Comparison of ENCODE assay signal across 21 cellular contexts in the genomic region with DNA sequence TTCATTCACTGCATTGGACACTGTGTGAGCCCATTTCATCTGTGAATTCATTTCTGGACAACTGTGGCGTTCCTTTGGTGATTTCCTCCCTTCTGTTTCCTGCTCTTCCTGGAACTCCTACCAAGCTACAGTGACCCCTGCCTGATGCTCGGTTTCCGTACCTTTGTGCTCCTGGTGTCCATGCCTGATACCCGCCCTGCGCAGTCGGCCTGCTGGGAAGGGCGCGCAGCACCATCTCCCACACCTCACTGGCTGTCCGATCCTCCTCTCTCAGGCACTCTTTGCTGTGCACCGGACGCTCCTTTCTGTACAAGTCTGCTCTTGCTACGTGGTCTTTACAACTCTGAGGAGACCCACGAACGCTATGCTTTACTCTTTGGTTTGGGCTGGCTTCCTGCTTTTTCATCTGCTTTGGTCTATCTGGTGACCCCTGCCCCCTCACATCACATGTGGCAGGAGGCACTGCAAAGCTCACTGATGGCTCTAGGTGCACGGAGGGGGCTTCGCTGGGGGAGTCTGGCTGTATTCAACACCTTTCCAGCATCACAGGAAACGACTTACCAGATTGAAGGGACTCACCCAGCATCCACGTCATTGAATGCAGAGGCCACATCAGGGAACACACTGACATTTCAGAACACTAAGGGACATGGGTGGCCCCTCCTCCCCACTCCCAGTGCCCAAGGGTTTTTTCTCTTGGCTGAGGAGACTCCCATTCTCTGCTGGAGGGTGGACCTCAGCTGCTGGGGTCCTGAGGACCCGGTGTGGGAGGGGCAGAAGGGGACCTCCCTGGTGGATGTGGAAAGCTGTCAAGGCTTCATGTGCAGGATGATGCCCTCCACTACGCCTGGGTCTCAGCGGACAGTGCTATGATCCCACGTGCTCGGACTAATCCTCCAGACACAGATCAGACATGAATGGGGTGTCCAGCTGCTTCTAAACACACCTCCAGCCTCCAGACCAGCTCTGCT. TPM values are rescaled to one million over a fixed set of nuclear protein-coding genes. Genes with fewer than 3 reads are reported as not detected.
DNase-seq lines count a peak whose midpoint lies in the region; ATAC-seq and TF ChIP-seq lines count a peak whose summit lies in the region.
"Had no signal": no experiment of that assay in that cellular context is flagged by ENCODE, and none has a peak within 500 bp of the region (broad histone marks: within the 10 kb centered on the region; RNA-seq: fewer than 3 reads in every experiment).

No MANE protein-coding gene starts in this region.

- DNase-seq in SK-N-SH (peak; percentile 17), T-cell (no peak), glutamatergic neuron (no peak), osteoblast (ENCODE audit: insufficient read length, low spot score, missing footprints) (peak; percentile 68), retina (no peak), hippocampal formation (lab: John Stamatoyannopoulos, UW) (no peak)
- DNase-seq: activated CD4-positive, alpha-beta memory T cell treated with anti-CD3 and anti-CD28 coated beads, Interleukin-2, amount 10 ng/mL, durations not matched to agents 7 days and 5 days; adrenal gland; DMS53; NCI-H1048; NCI-H2081 treated with DMSO at 0.1 percent for 48 hours; PC-3; stimulated activated naive B cell treated with anti-CD40 and anti-IgM and Interleukin-4, amounts not matched to agents 10 μg/mL and 1 μg/mL and 100 μg/mL, for 72 hours; trophoblast cell had no signal

- peaks cover 4% of the 10 kb centered on the region for H3F3A ChIP-seq in SK-N-SH (replicated peaks; ENCODE audit: insufficient read depth)

- H3K27ac ChIP-seq in SK-N-SH (ENCODE audit: low read depth in 2 of 2, low read length in 1 of 2), result no peak overlapping the region; a peak in 1 of 4 replicates
- H3K27ac ChIP-seq in osteoblast (ENCODE audit: low read depth, low read length), result no peak overlapping the region
- H3K27ac ChIP-seq: 22Rv1, adrenal gland, KMS-11 had no signal

- no peak for ATAC-seq in SK-N-SH treated with all-trans-retinoic acid at 6 μM for 48 hours
- no peak for ATAC-seq in T-cell (replicated peaks in 1 of 4)
- ATAC-seq in GM21381 (IDR thresholded peaks at IDR 0.05; ENCODE audit: unreplicated experiment), result no peak
- ATAC-seq: PC-3; stimulated activated naive B cell treated with anti-CD40 and anti-IgM and Interleukin-4, amounts not matched to agents 10 μg/mL and 1 μg/mL and 100 μg/mL, for 72 hours had no signal

- no peak overlapping the region for H3K4me3 ChIP-seq in SK-N-SH (ENCODE audit: low read depth in 2 of 2, low read length in 1 of 2)
- H3K4me3 ChIP-seq in osteoblast (ENCODE audit: insufficient read depth, low read length), result no peak overlapping the region
- H3K4me3 ChIP-seq: adrenal gland had no signal

- no peaks in the 10 kb centered on the region for H3K27me3 Mint-ChIP-seq in T-cell
- H3K27me3 Mint-ChIP-seq in glutamatergic neuron (ENCODE audit: unreplicated experiment), result peaks cover 10% of the 10 kb centered on the region
- H3K27me3 Mint-ChIP-seq: activated CD4-positive, alpha-beta memory T cell treated with anti-CD3 and anti-CD28 coated beads, Interleukin-2, amount 10 ng/mL, durations not matched to agents 7 days and 5 days; progenitor cell of endocrine pancreas; stimulated activated naive B cell treated with anti-CD40 and anti-IgM and Interleukin-4, amounts not matched to agents 10 μg/mL and 1 μg/mL and 100 μg/mL, for 72 hours had no signal

- peaks cover 65 to 82% (median 74%) of the 10 kb centered on the region in 3 donors for H3K4me1 Mint-ChIP-seq in T-cell
- peaks cover 47% of the 10 kb centered on the region for H3K4me1 Mint-ChIP-seq in glutamatergic neuron (ENCODE audit: low read depth, unreplicated experiment)

- 90% methylated on average over 18 of the region's 23 CpGs for WGBS in SK-N-SH (ENCODE audit: low lambda C conversion rate)

- H3K36me3 Mint-ChIP-seq in T-cell (peaks cover 6% of the 10 kb centered on the region), glutamatergic neuron (ENCODE audit: unreplicated experiment) (no peaks in the 10 kb centered on the region)

- H3K4me2 ChIP-seq in SK-N-SH (no peak overlapping the region), osteoblast (ENCODE audit: insufficient read depth, low read length) (no peak overlapping the region)
- H3K4me2 ChIP-seq: KMS-11 had no signal

- H4K20me1 ChIP-seq in SK-N-SH (ENCODE audit: insufficient read depth), result peaks cover 87% of the 10 kb centered on the region
- peaks cover 85% of the 10 kb centered on the region for H4K20me1 ChIP-seq in osteoblast (ENCODE audit: insufficient read depth, low read length)

- no peaks in the 10 kb centered on the region for H3K9me3 Mint-ChIP-seq in T-cell
- peaks cover 11% of the 10 kb centered on the region for H3K9me3 Mint-ChIP-seq in glutamatergic neuron (ENCODE audit: unreplicated experiment)
- H3K9me3 Mint-ChIP-seq: activated CD4-positive, alpha-beta memory T cell treated with anti-CD3 and anti-CD28 coated beads, Interleukin-2, amount 10 ng/mL, durations not matched to agents 7 days and 5 days; activated T-helper 1 cell treated with anti-CD3 and anti-CD28 coated beads, Interleukin-12 subunit alpha, Interleukin-12 subunit beta, Interleukin-2, Interleukin-4 antibody, amounts not matched to agents 30 ng/mL and 10 ng/mL and 1 ng/mL, durations not matched to agents 14 hours and 24 hours and 36 hours; stimulated activated naive B cell treated with anti-CD40 and anti-IgM and Interleukin-4, amounts not matched to agents 10 μg/mL and 1 μg/mL and 100 μg/mL, for 72 hours had no signal

- CTCF ChIA-PET in SK-N-SH (lab: Yijun Ruan, JAX) (interaction anchor here (1.8 to 3.9 kb wide), 8 partner anchors 9 to 311 kb away, joined by 5 to 40 read pairs (median 24); partner anchors contain the start of gene MOB2), T-cell (lab: Charles Lee) (interaction anchor here in 1 of 2 donors (0.9 kb wide), 1 partner anchor 311 kb away, joined by 3 read pairs; no protein-coding TSS in a partner anchor)

- no peak for TF ChIP-seq EP300 in SK-N-SH (IDR thresholded peaks at IDR 0.05; ENCODE audit: borderline replicate concordance in 1 of 2, low read depth in 1 of 2, low read length in 1 of 2)

- H3K36me3 ChIP-seq in SK-N-SH (replicated peaks in 1 of 2; ENCODE audit: control insufficient read depth in 1 of 2, insufficient read depth in 2 of 2, low read length in 1 of 2) (no peaks in the 10 kb centered on the region), osteoblast (ENCODE audit: insufficient read depth, low read length) (no peaks in the 10 kb centered on the region)
- H3K36me3 ChIP-seq: adrenal gland, BE2C had no signal

- no peaks in the 10 kb centered on the region for H3K9me3 ChIP-seq in SK-N-SH
- H3K9me3 ChIP-seq in osteoblast (ENCODE audit: low read depth, low read length), result no peaks in the 10 kb centered on the region
- H3K9me3 ChIP-seq: adrenal gland, BE2C had no signal

- TF ChIP-seq CTCF in SK-N-SH (IDR thresholded peaks at IDR 0.05), result no peak
- no peak for TF ChIP-seq CTCF in glutamatergic neuron (IDR thresholded peaks at IDR 0.05; ENCODE audit: partially characterized antibody, unreplicated experiment)
- TF ChIP-seq CTCF in osteoblast (IDR thresholded peaks at IDR 0.05; ENCODE audit: extremely low read depth, low read depth, low read length), result no peak

- H2AFZ ChIP-seq in SK-N-SH (ENCODE audit: low read depth) (no peak overlapping the region), osteoblast (ENCODE audit: low read length) (no peak overlapping the region)

- no peak for TF ChIP-seq RAD21 in SK-N-SH (IDR thresholded peaks at IDR 0.05; ENCODE audit: low read length)

- POLR2A ChIA-PET in SK-N-SH (lab: Yijun Ruan, JAX) (interaction anchor here (0.5 kb wide), 1 partner anchor 14 kb away, joined by 4 read pairs; no protein-coding TSS in a partner anchor), T-cell (lab: Charles Lee) (no interaction called here)

- H3K27ac Mint-ChIP-seq in T-cell (peak overlapping the region; percentile 2 to 3), glutamatergic neuron (ENCODE audit: unreplicated experiment) (peak overlapping the region; percentile 62)
- H3K27ac Mint-ChIP-seq: activated CD4-positive, alpha-beta memory T cell treated with anti-CD3 and anti-CD28 coated beads, Interleukin-2, amount 10 ng/mL, durations not matched to agents 7 days and 5 days; activated T-helper 1 cell treated with anti-CD3 and anti-CD28 coated beads, Interleukin-12 subunit alpha, Interleukin-12 subunit beta, Interleukin-2, Interleukin-4 antibody, amounts not matched to agents 30 ng/mL and 10 ng/mL and 1 ng/mL, durations not matched to agents 14 hours and 24 hours and 36 hours; progenitor cell of endocrine pancreas; stimulated activated naive B cell treated with anti-CD40 and anti-IgM and Interleukin-4, amounts not matched to agents 10 μg/mL and 1 μg/mL and 100 μg/mL, for 72 hours had no signal

- H3K4me1 ChIP-seq in SK-N-SH (ENCODE audit: control insufficient read depth in 1 of 2, insufficient read depth in 2 of 2, low read depth in 1 of 2, low read length in 1 of 2) (peaks cover 0 to 29% of the 10 kb centered on the region in 2 experiments; a peak in 1 of 4 replicates), osteoblast (ENCODE audit: insufficient read depth, low read length) (peaks cover 12% of the 10 kb centered on the region)
- H3K4me1 ChIP-seq: BE2C had no signal

- H3K4me3 Mint-ChIP-seq in T-cell (no peak overlapping the region), glutamatergic neuron (ENCODE audit: unreplicated experiment) (peak overlapping the region; percentile 5)
- H3K4me3 Mint-ChIP-seq: activated CD4-positive, alpha-beta memory T cell treated with anti-CD3 and anti-CD28 coated beads, Interleukin-2, amount 10 ng/mL, durations not matched to agents 7 days and 5 days; activated T-helper 1 cell treated with anti-CD3 and anti-CD28 coated beads, Interleukin-12 subunit alpha, Interleukin-12 subunit beta, Interleukin-2, Interleukin-4 antibody, amounts not matched to agents 30 ng/mL and 10 ng/mL and 1 ng/mL, durations not matched to agents 14 hours and 24 hours and 36 hours; stimulated activated naive B cell treated with anti-CD40 and anti-IgM and Interleukin-4, amounts not matched to agents 10 μg/mL and 1 μg/mL and 100 μg/mL, for 72 hours had no signal

- no peaks in the 10 kb centered on the region for H3K9me2 ChIP-seq in SK-N-SH

- H3K79me2 ChIP-seq in SK-N-SH (ENCODE audit: insufficient read depth) (peaks cover 59% of the 10 kb centered on the region), osteoblast (ENCODE audit: insufficient read depth, low read length) (peaks cover 60% of the 10 kb centered on the region)

- H3K9ac ChIP-seq in SK-N-SH, result no peak overlapping the region
- H3K9ac ChIP-seq: KMS-11 had no signal

- H3K27me3 ChIP-seq in SK-N-SH (ENCODE audit: insufficient read depth) (no peaks in the 10 kb centered on the region), osteoblast (ENCODE audit: insufficient read depth, low read length) (no peaks in the 10 kb centered on the region)
- H3K27me3 ChIP-seq: adrenal gland, BE2C had no signal

RNA-seq across cellular contexts. Expression of gene MOB2, which starts 27.0 kb away (rescaled TPM):
- polyA plus RNA-seq in SK-N-SH (2012; rRNA removed), result 45.8 and 52.1 TPM in 2 replicates
- 21.5 and 33.4 TPM in 2 replicates for polyA plus RNA-seq in SK-N-SH (2012; cell fraction: cytosol; rRNA removed)
- polyA plus RNA-seq in SK-N-SH (2012; cell fraction: nucleus; rRNA removed), result 76.0 and 80.7 TPM in 2 replicates
- total RNA-seq in T-cell (10 to 100 TPM; 49.6 to 79.2 (median 72.6) TPM), glutamatergic neuron (ENCODE audit: unreplicated experiment) (29.0 TPM), osteoblast (28.2 and 29.8 TPM in 2 replicates)

RNA-seq across cellular contexts. Expression of gene DUSP8, which starts 58.5 kb away (rescaled TPM):
- 2.0 and 2.2 TPM in 2 replicates for polyA plus RNA-seq in SK-N-SH (2012; rRNA removed)
- polyA plus RNA-seq in SK-N-SH (2012; cell fraction: cytosol; rRNA removed), result 1.1 and 1.6 TPM in 2 replicates
- polyA plus RNA-seq in SK-N-SH (2012; cell fraction: nucleus; rRNA removed), result 3.9 and 5.4 TPM in 2 replicates
- total RNA-seq in T-cell (10 to 100 TPM in 2 of 5 donors, 1 to 10 TPM in 3; 5.2 to 64.3 (median 8.7) TPM), glutamatergic neuron (ENCODE audit: unreplicated experiment) (123 TPM), osteoblast (under 0.01 TPM in 2 replicates)

Comparison
In these comparisons a context has a peak if more than half of its experiments do, and no peak if none do; other contexts are left out.
1. DNase-seq: peak in SK-N-SH (single experiment) and osteoblast (single experiment); none in T-cell (0 of 34), glutamatergic neuron (single experiment), retina (single experiment) and hippocampal formation (0 of 2).